In the genomic region with DNA sequence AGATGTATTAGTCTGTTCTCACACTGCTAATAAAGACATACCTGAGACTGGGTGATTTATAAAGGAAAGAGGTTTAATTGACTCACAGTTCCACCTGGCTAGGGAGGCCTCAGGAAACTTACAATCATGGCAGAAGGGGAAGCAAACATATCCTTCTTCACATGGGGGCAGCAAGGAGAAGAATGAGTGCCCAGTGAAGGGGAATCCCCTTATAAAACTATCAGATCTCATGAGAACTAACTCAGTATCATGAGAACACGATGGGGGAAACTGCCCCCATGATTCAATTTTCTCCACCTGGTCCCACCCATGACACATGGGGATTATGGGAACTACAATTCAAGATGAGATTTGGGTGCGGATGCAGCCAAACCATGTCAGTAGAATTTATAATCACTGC, we compare ENCODE assay signal across 8 cellular contexts.
DNase-seq lines count a peak whose midpoint lies in the region; ATAC-seq and TF ChIP-seq lines count a peak whose summit lies in the region.
"Not testable (repeated sequence)": the region's sequence is repeated elsewhere in the genome, so short reads cannot be mapped to it uniquely, and the experiment has no call there.

No MANE protein-coding gene starts in this region.

- peak overlapping the region; percentile 81 for H3K27ac Mint-ChIP-seq in CD4-positive, alpha-beta T cell
- peak overlapping the region; percentile 80 for H3K27ac Mint-ChIP-seq in activated CD8-positive, alpha-beta T cell treated with anti-CD3 and anti-CD28 coated beads for 36 hours
- H3K27ac Mint-ChIP-seq in activated naive CD4-positive, alpha-beta T cell treated with anti-CD3 and anti-CD28 coated beads, Interleukin-2, amount 50 U/mL, for 24 hours: peak overlapping the region; percentile 89

- not testable (repeated sequence) for H3K9me3 ChIP-seq in CD4-positive, alpha-beta T cell (ENCODE audit: control insufficient read depth, low read length)

- H3K27me3 Mint-ChIP-seq in CD4-positive, alpha-beta T cell; activated CD8-positive, alpha-beta T cell treated with anti-CD3 and anti-CD28 coated beads for 36 hours; activated naive CD4-positive, alpha-beta T cell treated with anti-CD3 and anti-CD28 coated beads, Interleukin-2, amount 50 U/mL, for 24 hours: not testable (repeated sequence)

- peaks cover 96% of the 10 kb centered on the region for H3K4me1 Mint-ChIP-seq in CD4-positive, alpha-beta T cell (ENCODE audit: low read depth)
- peaks cover 40% of the 10 kb centered on the region for H3K4me1 Mint-ChIP-seq in activated CD8-positive, alpha-beta T cell treated with anti-CD3 and anti-CD28 coated beads for 36 hours (ENCODE audit: low read depth)
- peaks cover 99% of the 10 kb centered on the region for H3K4me1 Mint-ChIP-seq in activated naive CD4-positive, alpha-beta T cell treated with anti-CD3 and anti-CD28 coated beads, Interleukin-2, amount 50 U/mL, for 24 hours

- POLR2A ChIA-PET in CD4-positive, alpha-beta T cell (lab: Charles Lee): interaction anchor here (0.7 to 2.0 kb wide), 3 partner anchors 10 to 76 kb away, joined by 3 to 6 read pairs (median 4); no protein-coding TSS in a partner anchor
- POLR2A ChIA-PET in activated CD8-positive, alpha-beta T cell treated with anti-CD3 and anti-CD28 coated beads for 36 hours (lab: Charles Lee): interaction anchor here (0.7 to 1.0 kb wide), 2 partner anchors 9 to 65 kb away, joined by 3 read pairs; no protein-coding TSS in a partner anchor

- H3K9me3 Mint-ChIP-seq in CD4-positive, alpha-beta T cell; activated CD8-positive, alpha-beta T cell treated with anti-CD3 and anti-CD28 coated beads for 36 hours; activated naive CD4-positive, alpha-beta T cell treated with anti-CD3 and anti-CD28 coated beads, Interleukin-2, amount 50 U/mL, for 24 hours: not testable (repeated sequence)

- intact Hi-C loops in CD4-positive, alpha-beta T cell (cut with DNase I, micrococcal nuclease); activated CD8-positive, alpha-beta T cell treated with anti-CD3 and anti-CD28 coated beads for 36 hours (cut with micrococcal nuclease): not testable (repeated sequence)

- TF ChIP-seq CTCF in CD4-positive, alpha-beta T cell (IDR thresholded peaks at IDR 0.05); activated CD8-positive, alpha-beta T cell treated with anti-CD3 and anti-CD28 coated beads for 36 hours (IDR thresholded peaks at IDR 0.05): not testable (repeated sequence)

- H3K27me3 ChIP-seq in CD4-positive, alpha-beta T cell (ENCODE audit: control insufficient read depth, insufficient read depth, low read length): not testable (repeated sequence)

- H3K36me3 Mint-ChIP-seq in CD4-positive, alpha-beta T cell (ENCODE audit: low read depth): peaks cover 53% of the 10 kb centered on the region
- peaks cover 13% of the 10 kb centered on the region for H3K36me3 Mint-ChIP-seq in activated CD8-positive, alpha-beta T cell treated with anti-CD3 and anti-CD28 coated beads for 36 hours (ENCODE audit: low read depth)
- H3K36me3 Mint-ChIP-seq in activated naive CD4-positive, alpha-beta T cell treated with anti-CD3 and anti-CD28 coated beads, Interleukin-2, amount 50 U/mL, for 24 hours: peaks cover 32% of the 10 kb centered on the region

- H3K4me3 Mint-ChIP-seq in CD4-positive, alpha-beta T cell; activated CD8-positive, alpha-beta T cell treated with anti-CD3 and anti-CD28 coated beads for 36 hours: not testable (repeated sequence)
- peak overlapping the region; percentile 13 for H3K4me3 Mint-ChIP-seq in activated naive CD4-positive, alpha-beta T cell treated with anti-CD3 and anti-CD28 coated beads, Interleukin-2, amount 50 U/mL, for 24 hours

- ATAC-seq in CD4-positive, alpha-beta T cell (ENCODE audit: poor library complexity): not testable (repeated sequence)
- ATAC-seq in GM18868 (IDR thresholded peaks at IDR 0.05; ENCODE audit: unreplicated experiment): peak; percentile 6
- ATAC-seq in GM21381 (IDR thresholded peaks at IDR 0.05; ENCODE audit: unreplicated experiment): peak; percentile 14
- peak; percentile 11 for ATAC-seq in HG02759 (IDR thresholded peaks at IDR 0.05; ENCODE audit: unreplicated experiment)
- ATAC-seq in HG03442 (IDR thresholded peaks at IDR 0.05; ENCODE audit: unreplicated experiment): peak; percentile 11
- ATAC-seq in activated CD8-positive, alpha-beta T cell treated with anti-CD3 and anti-CD28 coated beads for 36 hours: peak; percentile 61

- CTCF ChIA-PET in CD4-positive, alpha-beta T cell (lab: Charles Lee): not testable (repeated sequence)
- CTCF ChIA-PET in activated CD8-positive, alpha-beta T cell treated with anti-CD3 and anti-CD28 coated beads for 36 hours (lab: Charles Lee): interaction anchor here (1.1 to 1.7 kb wide), 3 partner anchors 9 to 77 kb away, joined by 3 to 4 read pairs (median 3); no protein-coding TSS in a partner anchor

- H3K27ac ChIP-seq in CD4-positive, alpha-beta T cell (ENCODE audit: low read depth, low read length): not testable (repeated sequence)

- not testable (repeated sequence) for DNase-seq in CD4-positive, alpha-beta T cell; activated CD8-positive, alpha-beta T cell treated with anti-CD3 and anti-CD28 coated beads for 36 hours
- peak; percentile 18 for DNase-seq in stimulated activated CD4-positive, alpha-beta T cell treated with anti-CD3 and anti-CD28 coated beads, Interleukin-15, amount 100 ng/mL, for 24 hours
